Comparison of ENCODE assay signal across 26 cellular contexts in genomic region chr2:96903318-96903717, GRCh38. TPM values are rescaled to one million over a fixed set of nuclear protein-coding genes. Genes with fewer than 3 reads are reported as not detected.
A peak's percentile ranks its signal among the peaks of the same experiment; 100 is the strongest.
DNase-seq lines count a peak whose midpoint lies in the region; ATAC-seq, FAIRE-seq and TF ChIP-seq lines count a peak whose summit lies in the region.
"Had no signal": no experiment of that assay in that cellular context is flagged by ENCODE, and none has a peak within 500 bp of the region (broad histone marks: within the 10 kb centered on the region; RNA-seq: fewer than 3 reads in every experiment).

No MANE protein-coding gene starts in this region.

- TF ChIP-seq RAD21 in A549 (conservative IDR thresholded peaks at IDR 0.05 in 1 of 2, IDR thresholded peaks at IDR 0.05 in 1 of 2) = no peak

- H3K27me3 Mint-ChIP-seq in CD14-positive monocyte (ENCODE audit: low read depth in 3 of 3) = peaks cover 15 to 30% (median 21%) of the 10 kb centered on the region in 3 donors
- H3K27me3 Mint-ChIP-seq: activated naive CD8-positive, alpha-beta T cell treated with anti-CD3 and anti-CD28 coated beads for 36 hours; memory B cell; naive thymus-derived CD4-positive, alpha-beta T cell; stimulated activated naive B cell treated with anti-CD40 and anti-IgM and Interleukin-4, amounts not matched to agents 10 μg/mL and 1 μg/mL and 100 μg/mL, for 72 hours had no signal

- TF ChIP-seq EP300 in A549 (IDR thresholded peaks at IDR 0.05) = no peak

- no peak for FAIRE-seq in A549 (lab: Jason Lieb, UNC)
- FAIRE-seq: GM19239 had no signal

- CTCF ChIA-PET in A549 (lab: Yijun Ruan, JAX) = no interaction called here
- CTCF ChIA-PET in HEK293 (lab: Yijun Ruan, JAX) = interaction anchor here (0.6 to 1.0 kb wide), 2 partner anchors 45 to 75 kb away, joined by 3 to 4 read pairs; partner anchors contain the start of gene ANKRD39

- intact Hi-C loops in psoas muscle (cut with DNase I) (no loop called here), CD14-positive monocyte (cut with micrococcal nuclease) (no loop called here)

- peaks cover 0 to 2% (median 0%) of the 10 kb centered on the region in 7 donors for H3K9me3 Mint-ChIP-seq in CD14-positive monocyte
- H3K9me3 Mint-ChIP-seq: activated naive CD8-positive, alpha-beta T cell treated with anti-CD3 and anti-CD28 coated beads for 36 hours; activated T-helper 2 cell treated with anti-CD3 and anti-CD28 coated beads, Interferon-gamma antibody, Interleukin-2, Interleukin-4, amounts not matched to agents 10 μg/mL and 5 μg/mL and 100 μg/mL, durations not matched to agents 14 hours and 24 hours and 36 hours; HFFc6; memory B cell; stimulated activated naive B cell treated with anti-CD40 and anti-IgM and Interleukin-4, amounts not matched to agents 10 μg/mL and 1 μg/mL and 100 μg/mL, for 72 hours had no signal

- H3K4me3 Mint-ChIP-seq in CD14-positive monocyte = no peak overlapping the region
- H3K4me3 Mint-ChIP-seq: activated naive CD8-positive, alpha-beta T cell treated with anti-CD3 and anti-CD28 coated beads for 36 hours; HFFc6; memory B cell; stimulated activated naive B cell treated with anti-CD40 and anti-IgM and Interleukin-4, amounts not matched to agents 10 μg/mL and 1 μg/mL and 100 μg/mL, for 72 hours had no signal

- H3K27me3 ChIP-seq in brain microvascular endothelial cell (replicated peaks) (no peaks in the 10 kb centered on the region), osteoblast (ENCODE audit: insufficient read depth, low read length) (no peaks in the 10 kb centered on the region), psoas muscle (ENCODE audit: insufficient read depth in 3 of 3, low read length in 2 of 3) (no peaks in the 10 kb centered on the region)
- H3K27me3 ChIP-seq: BE2C, MG63 had no signal

- ATAC-seq in A549 (peak; percentile 17 to 38; a peak in 3 of 6 replicates), psoas muscle (no peak)
- ATAC-seq: naive thymus-derived CD4-positive, alpha-beta T cell; Right ventricle myocardium inferior; stimulated activated naive B cell treated with anti-CD40 and anti-IgM and Interleukin-4, amounts not matched to agents 10 μg/mL and 1 μg/mL and 100 μg/mL, for 72 hours had no signal

- H3K27ac ChIP-seq in A549 (no peak overlapping the region), HEK293 (ENCODE audit: extremely low read depth, low read depth, low read length) (no peak overlapping the region), brain microvascular endothelial cell (no peak overlapping the region), osteoblast (ENCODE audit: low read depth, low read length) (no peak overlapping the region), psoas muscle (no peak overlapping the region)

- no peak for TF ChIP-seq CTCF in A549 (IDR thresholded peaks at IDR 0.05)
- TF ChIP-seq CTCF in HEK293 (tag by site-specific recombination; IDR thresholded peaks at IDR 0.05) = no peak
- TF ChIP-seq CTCF in brain microvascular endothelial cell (IDR thresholded peaks at IDR 0.05; ENCODE audit: low read depth, low read length, missing control alignments) = peak; percentile 7
- TF ChIP-seq CTCF in osteoblast (IDR thresholded peaks at IDR 0.05; ENCODE audit: extremely low read depth, low read depth, low read length) = no peak
- no peak for TF ChIP-seq CTCF in psoas muscle (IDR thresholded peaks at IDR 0.05)
- TF ChIP-seq CTCF in CD14-positive monocyte (IDR thresholded peaks at IDR 0.05) = no peak

- H2AFZ ChIP-seq in osteoblast (ENCODE audit: low read length) = no peak overlapping the region

- no peaks in the 10 kb centered on the region for H3K79me2 ChIP-seq in osteoblast (ENCODE audit: insufficient read depth, low read length)

- H3K4me1 Mint-ChIP-seq in CD14-positive monocyte = peaks cover 10% of the 10 kb centered on the region

- 79% methylated on average over 7 of the region's 7 CpGs for WGBS in A549 (ENCODE audit: missing lambda C conversion rate)
- 77 to 91% (median 84%) methylated on average over 7 of the region's 7 CpGs for WGBS in psoas muscle, 3 donors

- no peak for TF ChIP-seq POLR2A in A549 (IDR thresholded peaks at IDR 0.05; ENCODE audit: low read length)

- H3K9me3 ChIP-seq in A549 (no peaks in the 10 kb centered on the region), HEK293 (ENCODE audit: control insufficient read depth, insufficient read depth, low read depth, low read length) (no peaks in the 10 kb centered on the region), osteoblast (ENCODE audit: low read depth, low read length) (no peaks in the 10 kb centered on the region), psoas muscle (no peaks in the 10 kb centered on the region)
- H3K9me3 ChIP-seq: BE2C, MG63 had no signal

- no peak overlapping the region for H3K4me3 ChIP-seq in A549
- no peak overlapping the region for H3K4me3 ChIP-seq in HEK293 (ENCODE audit: low read depth, low read length)
- no peak overlapping the region for H3K4me3 ChIP-seq in brain microvascular endothelial cell (ENCODE audit: low read depth, low read length)
- no peak overlapping the region for H3K4me3 ChIP-seq in osteoblast (ENCODE audit: insufficient read depth, low read length)
- H3K4me3 ChIP-seq in psoas muscle = no peak overlapping the region
- H3K4me3 ChIP-seq: MG63 had no signal

- H3K36me3 ChIP-seq in HEK293 (ENCODE audit: control insufficient read depth in 2 of 2, insufficient read depth in 1 of 2, low read length in 2 of 2) = no peaks in the 10 kb centered on the region
- H3K36me3 ChIP-seq in brain microvascular endothelial cell (replicated peaks) = no peaks in the 10 kb centered on the region
- H3K36me3 ChIP-seq in osteoblast (ENCODE audit: insufficient read depth, low read length) = no peaks in the 10 kb centered on the region
- H3K36me3 ChIP-seq in psoas muscle (ENCODE audit: insufficient read depth in 1 of 2, low read depth in 1 of 2) = no peaks in the 10 kb centered on the region
- H3K36me3 ChIP-seq: BE2C, MG63 had no signal

- no peaks in the 10 kb centered on the region for H4K20me1 ChIP-seq in osteoblast (ENCODE audit: insufficient read depth, low read length)

- no peak overlapping the region for H3K27ac Mint-ChIP-seq in CD14-positive monocyte
- H3K27ac Mint-ChIP-seq: activated naive CD8-positive, alpha-beta T cell treated with anti-CD3 and anti-CD28 coated beads for 36 hours; activated T-helper 2 cell treated with anti-CD3 and anti-CD28 coated beads, Interferon-gamma antibody, Interleukin-2, Interleukin-4, amounts not matched to agents 10 μg/mL and 5 μg/mL and 100 μg/mL, durations not matched to agents 14 hours and 24 hours and 36 hours; HFFc6; memory B cell; stimulated activated naive B cell treated with anti-CD40 and anti-IgM and Interleukin-4, amounts not matched to agents 10 μg/mL and 1 μg/mL and 100 μg/mL, for 72 hours had no signal

- H3K4me2 ChIP-seq in A549 (no peak overlapping the region), osteoblast (ENCODE audit: insufficient read depth, low read length) (no peak overlapping the region)

- no peaks in the 10 kb centered on the region for H3K36me3 Mint-ChIP-seq in CD14-positive monocyte
- H3K36me3 Mint-ChIP-seq: activated naive CD8-positive, alpha-beta T cell treated with anti-CD3 and anti-CD28 coated beads for 36 hours; memory B cell; naive thymus-derived CD4-positive, alpha-beta T cell; stimulated activated naive B cell treated with anti-CD40 and anti-IgM and Interleukin-4, amounts not matched to agents 10 μg/mL and 1 μg/mL and 100 μg/mL, for 72 hours had no signal

- POLR2A ChIA-PET in A549 (lab: Yijun Ruan, JAX) (no interaction called here), HEK293 (lab: Yijun Ruan, JAX) (no interaction called here)

- in situ Hi-C loops in brain microvascular endothelial cell (cut with HindIII; ENCODE audit: low pct_ligation_motif_present, low sequenced_read_pairs) = no loop called here

- DNase-seq in A549 (ENCODE audit: low read depth in 1 of 2, low spot score in 1 of 2) (no peak), brain microvascular endothelial cell (no peak), osteoblast (ENCODE audit: insufficient read length, low spot score, missing footprints) (peak; percentile 58), psoas muscle (no peak), CD14-positive monocyte (ENCODE audit: low spot score) (no peak), 8988T (no peak)
- DNase-seq in activated naive CD4-positive, alpha-beta T cell treated with anti-CD3 and anti-CD28 coated beads, Interleukin-2, amount 50 U/mL, for 16 hours = no peak
- DNase-seq: activated CD4-positive, alpha-beta T cell treated with anti-CD3 and anti-CD28 coated beads, Interleukin-2, amount 50 U/mL, for 48 hours; activated CD8-positive, alpha-beta memory T cell treated with anti-CD3 and anti-CD28 coated beads, Interleukin-2, amount 50 U/mL, for 48 hours; activated naive CD8-positive, alpha-beta T cell treated with anti-CD3 and anti-CD28 coated beads for 36 hours; BE2C; cerebellar nuclear complex; HFFc6; MG63; naive thymus-derived CD4-positive, alpha-beta T cell; NCI-H1417; NCI-H2081 treated with DMSO at 0.1 percent for 48 hours; NCI-H345; stimulated activated CD4-positive, alpha-beta T cell treated with anti-CD3 and anti-CD28 coated beads, Interleukin-4, amount 100 ng/mL, for 1 hour; stimulated activated naive B cell treated with anti-CD40 and anti-IgM and Interleukin-4, amounts not matched to agents 10 μg/mL and 1 μg/mL and 100 μg/mL, for 72 hours; SW 1271 had no signal

- H3K4me1 ChIP-seq in A549 (no peaks in the 10 kb centered on the region), HEK293 (ENCODE audit: control insufficient read depth, insufficient read depth, low read length) (no peaks in the 10 kb centered on the region), osteoblast (ENCODE audit: insufficient read depth, low read length) (peaks cover 18% of the 10 kb centered on the region), psoas muscle (peaks cover 20% of the 10 kb centered on the region)
- H3K4me1 ChIP-seq: BE2C had no signal

RNA-seq across cellular contexts. Expression of gene SEMA4C, which starts 33.4 kb away (rescaled TPM):
- polyA plus RNA-seq in A549 (2011; rRNA removed) (11.0 and 16.4 TPM in 2 replicates), A549 (2017; fragmentation: RNase III; extraction: RNeasy Plus Mini Kit Qiagen cat#74134 plus additional on column Dnase treatment) (12.3 to 15.1 TPM (median 14.4 TPM) in 3 replicates), psoas muscle (1 to 10 TPM; 4.1 to 8.3 (median 6.0) TPM), CD14-positive monocyte (under 1 TPM; 0.08 to 0.21 TPM)
- 14.2 and 18.5 TPM in 2 replicates for polyA plus RNA-seq in A549 (2012; cell fraction: cytosol; rRNA removed)
- 55.6 and 61.2 TPM in 2 replicates for polyA plus RNA-seq in A549 (2012; cell fraction: nucleus; rRNA removed)
- 21.6 and 27.6 TPM in 2 replicates for polyA minus RNA-seq in A549 (2011; rRNA and poly(A)+ RNA removed)
- total RNA-seq in osteoblast (28.0 and 29.7 TPM in 2 replicates), psoas muscle (10 to 100 TPM in 3 of 4 donors, 1 to 10 TPM in 1; 9.5 to 10.8 (median 10.2) TPM)

RNA-seq across cellular contexts. Expression of gene ANKRD39, which starts 45.5 kb away (rescaled TPM):
- polyA plus RNA-seq in A549 (2011; rRNA removed) (6.3 and 6.4 TPM in 2 replicates), A549 (2017; fragmentation: RNase III; extraction: RNeasy Plus Mini Kit Qiagen cat#74134 plus additional on column Dnase treatment) (16.4 to 16.5 TPM (median 16.5 TPM) in 3 replicates), psoas muscle (10 to 100 TPM; 19.2 to 34.0 (median 26.2) TPM), CD14-positive monocyte (1 to 10 TPM; 9.0 to 9.7 TPM)
- polyA plus RNA-seq in A549 (2012; cell fraction: cytosol; rRNA removed) = 20.8 and 24.3 TPM in 2 replicates
- polyA plus RNA-seq in A549 (2012; cell fraction: nucleus; rRNA removed) = 27.9 and 33.4 TPM in 2 replicates
- polyA minus RNA-seq in A549 (2011; rRNA and poly(A)+ RNA removed) = 4.3 and 6.2 TPM in 2 replicates
- total RNA-seq in osteoblast (5.1 and 5.9 TPM in 2 replicates), psoas muscle (100 to 1,000 TPM in 1 of 4 donors, 10 to 100 TPM in 3; 53.3 to 101 (median 78.7) TPM)

RNA-seq across cellular contexts. Expression of gene ANKRD23, which starts 59.5 kb away (rescaled TPM):
- 1.6 and 1.9 TPM in 2 replicates for polyA plus RNA-seq in A549 (2011; rRNA removed)
- polyA plus RNA-seq in A549 (2012; cell fraction: cytosol; rRNA removed) = 2.4 and 3.1 TPM in 2 replicates
- polyA plus RNA-seq in A549 (2012; cell fraction: nucleus; rRNA removed) = 23.4 and 25.4 TPM in 2 replicates
- polyA plus RNA-seq in A549 (2017; fragmentation: RNase III; extraction: RNeasy Plus Mini Kit Qiagen cat#74134 plus additional on column Dnase treatment) = 2.1 to 2.5 TPM (median 2.4 TPM) in 3 replicates
- 3.5 and 3.8 TPM in 2 replicates for polyA minus RNA-seq in A549 (2011; rRNA and poly(A)+ RNA removed)
- total RNA-seq in osteoblast = 1.8 and 2.1 TPM in 2 replicates
- 1,000 to 10,000 TPM in 2 of 4 donors, 100 to 1,000 TPM in 2; 788 to 1,374 (median 978) TPM for total RNA-seq in psoas muscle
- 100 to 1,000 TPM; 256 to 608 (median 529) TPM for polyA plus RNA-seq in psoas muscle
- polyA plus RNA-seq in CD14-positive monocyte = not detected

Comparison
In these comparisons a context has a peak if more than half of its experiments do, and no peak if none do; other contexts are left out.
1. ATAC-seq: peak in A549 (2 of 2); none in psoas muscle (0 of 4).
2. RNA of gene SEMA4C, which starts 33.4 kb away (polyA plus RNA-seq): 11.0 to 61.2 TPM in A549 and 4.1 to 8.3 TPM in psoas muscle; 0.08 to 0.21 TPM in CD14-positive monocyte; every median in the first group is over 4 times any median in the second.
3. RNA of gene ANKRD23, which starts 59.5 kb away (polyA plus RNA-seq): 256 to 608 TPM in psoas muscle; 1.6 to 25.4 TPM in A549 and not detected in CD14-positive monocyte; every median in the first group is over 4 times any median in the second.